Comparison of ENCODE assay signal across 26 cellular contexts in the genomic region with DNA sequence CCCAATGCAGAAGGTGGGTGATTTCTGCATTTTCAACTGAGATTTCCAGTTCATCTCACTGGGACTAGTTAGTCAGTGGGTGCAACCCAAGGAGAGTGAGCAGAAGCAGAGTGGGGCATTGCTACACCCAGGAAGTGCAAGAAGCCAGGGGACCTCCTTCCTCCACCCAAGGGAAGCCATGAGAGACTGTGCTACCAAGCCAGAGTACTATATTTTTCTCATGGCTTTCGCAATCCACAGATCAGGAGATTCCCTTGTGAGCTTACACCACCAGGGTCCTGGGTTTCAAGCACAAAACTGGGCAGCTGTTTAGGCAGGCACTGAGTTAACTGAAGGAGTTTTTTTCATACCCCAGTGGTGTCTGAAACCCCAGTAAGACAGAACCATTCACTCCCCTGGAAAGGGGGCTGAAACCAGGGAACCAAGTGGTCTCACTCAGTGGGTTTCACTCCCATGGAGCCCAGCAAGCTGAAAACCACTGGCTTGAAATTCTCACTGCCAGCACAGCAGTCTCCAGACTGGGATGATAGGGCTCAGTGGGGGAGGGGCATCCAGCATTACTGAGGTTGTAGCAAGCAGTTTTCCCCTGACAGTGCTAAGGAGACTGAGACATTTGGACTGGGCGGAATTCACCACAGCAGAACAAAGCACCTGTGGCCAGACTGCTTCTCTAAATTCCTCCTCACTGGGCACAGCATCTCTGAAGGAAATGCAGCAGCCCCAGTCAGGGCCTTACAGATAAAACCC.
DNase-seq lines count a peak whose midpoint lies in the region; ATAC-seq, FAIRE-seq and TF ChIP-seq lines count a peak whose summit lies in the region.
"Had no signal": no experiment of that assay in that cellular context is flagged by ENCODE, and none has a peak within 500 bp of the region (broad histone marks: within the 10 kb centered on the region; RNA-seq: fewer than 3 reads in every experiment).

No MANE protein-coding gene starts in this region.

- H4K91ac ChIP-seq in H1 (replicated peaks; ENCODE audit: insufficient read length, low read length) (no peak overlapping the region), trophoblast cell (ENCODE audit: low read depth, low read length) (no peak overlapping the region)

- no peak overlapping the region for H3K27ac ChIP-seq in GM23338 (ENCODE audit: low read depth)
- no peak overlapping the region; the same call in 1 of the 2 replicates for H3K27ac ChIP-seq in H1 (ENCODE audit: low read depth, low read length)
- H3K27ac ChIP-seq in neural progenitor cell, result no peak overlapping the region
- no peak overlapping the region for H3K27ac ChIP-seq in trophoblast cell (ENCODE audit: low read depth, low read length)
- H3K27ac ChIP-seq: HL-60, SJCRH30 had no signal

- H2AK5ac ChIP-seq in H1 (ENCODE audit: low read depth, low read length) (no peak overlapping the region), trophoblast cell (ENCODE audit: low read length) (no peak overlapping the region)

- no peak overlapping the region for H3K18ac ChIP-seq in H1 (ENCODE audit: extremely low read depth, low read length)
- no peak overlapping the region for H3K18ac ChIP-seq in trophoblast cell (ENCODE audit: low read length)

- H2BK15ac ChIP-seq in H1 (ENCODE audit: low read length), result no peak overlapping the region

- H3K4me1 Mint-ChIP-seq in GM23338 (no peaks in the 10 kb centered on the region), neural progenitor cell (no peaks in the 10 kb centered on the region)
- H3K4me1 Mint-ChIP-seq: B cell had no signal

- H4K20me1 ChIP-seq in GM23338 (replicated peaks; ENCODE audit: insufficient read depth), result no peaks in the 10 kb centered on the region
- no peaks in the 10 kb centered on the region for H4K20me1 ChIP-seq in H1 (replicated peaks in 1 of 2; ENCODE audit: control insufficient read depth in 1 of 2, insufficient read depth in 2 of 2, low read length in 2 of 2)
- H4K20me1 ChIP-seq in neural progenitor cell (ENCODE audit: low read depth), result no peaks in the 10 kb centered on the region

- CTCF ChIA-PET in H1 (lab: Charles Lee; ENCODE audit: partially characterized antibody), result interaction anchor here (0.7 kb wide), 1 partner anchor 9 kb away, joined by 3 read pairs; no protein-coding TSS in a partner anchor

- peak overlapping the region; percentile 63; the same call in 1 of the 2 replicates for H2AFZ ChIP-seq in GM23338
- peak overlapping the region; percentile 87 for H2AFZ ChIP-seq in H1 (ENCODE audit: low read length)
- peak overlapping the region; percentile 88 for H2AFZ ChIP-seq in neural progenitor cell (replicated peaks)
- H2AFZ ChIP-seq in trophoblast cell (ENCODE audit: insufficient read depth, low read length, poor library complexity), result no peak overlapping the region

- no peak for TF ChIP-seq EP300 in H1 (IDR thresholded peaks at IDR 0.05; ENCODE audit: borderline replicate concordance in 1 of 2, low read depth in 2 of 2, low read length in 2 of 2)

- H3K9me2 ChIP-seq in GM23338 (ENCODE audit: insufficient read depth), result peaks cover 5% of the 10 kb centered on the region; the same call in 1 of the 2 replicates

- no peak for ATAC-seq in GM23338
- ATAC-seq: HepG2, K562, Panc1 had no signal

- no peak overlapping the region for H4K12ac ChIP-seq in trophoblast cell (ENCODE audit: low read depth, low read length)

- H3K27me3 Mint-ChIP-seq in GM23338 (ENCODE audit: insufficient read depth, low read depth, poor library complexity) (no peaks in the 10 kb centered on the region), neural progenitor cell (ENCODE audit: insufficient read depth, low read depth) (peaks cover 3% of the 10 kb centered on the region)
- H3K27me3 Mint-ChIP-seq: B cell had no signal

- H3K9me3 ChIP-seq in H1 (ENCODE audit: insufficient read depth in 2 of 2, low read depth in 1 of 2, low read length in 1 of 2) (no peaks in the 10 kb centered on the region), neural progenitor cell (ENCODE audit: low read depth) (no peaks in the 10 kb centered on the region), trophoblast cell (ENCODE audit: insufficient read depth, low read depth, low read length) (no peaks in the 10 kb centered on the region)
- H3K9me3 ChIP-seq: SJCRH30 had no signal

- no peak for TF ChIP-seq RAD21 in H1 (IDR thresholded peaks at IDR 0.05 in 1 of 2, conservative IDR thresholded peaks at IDR 0.05 in 1 of 2; ENCODE audit: low read depth in 2 of 2, low read length in 2 of 2)

- H3K36me3 ChIP-seq in GM23338 (ENCODE audit: insufficient read depth) (no peaks in the 10 kb centered on the region), H1 (ENCODE audit: control insufficient read depth in 2 of 4, insufficient read depth in 4 of 4, low read length in 3 of 4) (no peaks in the 10 kb centered on the region), neural progenitor cell (no peaks in the 10 kb centered on the region), trophoblast cell (ENCODE audit: control insufficient read depth in 1 of 2, insufficient read depth in 2 of 2, low read length in 2 of 2) (no peaks in the 10 kb centered on the region)
- H3K36me3 ChIP-seq: SJCRH30 had no signal

- H3F3A ChIP-seq in GM23338 (replicated peaks; ENCODE audit: low read depth) (no peaks in the 10 kb centered on the region), neural progenitor cell (ENCODE audit: low read depth) (no peaks in the 10 kb centered on the region)

- no peaks in the 10 kb centered on the region for H3K23me2 ChIP-seq in H1 (ENCODE audit: low read depth, low read length)

- H3K27me3 ChIP-seq in GM23338 (ENCODE audit: insufficient read depth) (no peaks in the 10 kb centered on the region), H1 (replicated peaks in 1 of 4; ENCODE audit: control insufficient read depth in 3 of 4, extremely low read depth in 1 of 4, insufficient read depth in 3 of 4, low read length in 3 of 4) (no peaks in the 10 kb centered on the region), neural progenitor cell (no peaks in the 10 kb centered on the region), trophoblast cell (ENCODE audit: insufficient read depth, low read length) (no peaks in the 10 kb centered on the region)
- H3K27me3 ChIP-seq: SJCRH30 had no signal

- H3K9ac ChIP-seq in H1 (replicated peaks in 1 of 4; ENCODE audit: extremely low read depth in 1 of 4, low read depth in 3 of 4, low read length in 3 of 4) (no peak overlapping the region), neural progenitor cell (no peak overlapping the region), trophoblast cell (ENCODE audit: low read length) (no peak overlapping the region)

- H2BK120ac ChIP-seq in H1 (replicated peaks; ENCODE audit: low read depth, low read length) (no peak overlapping the region), trophoblast cell (ENCODE audit: insufficient read depth, low read length, poor library complexity) (no peak overlapping the region)

- H3K36me3 Mint-ChIP-seq in GM23338 (ENCODE audit: low read depth) (peaks cover 8% of the 10 kb centered on the region), neural progenitor cell (no peaks in the 10 kb centered on the region)

- H2BK12ac ChIP-seq in H1 (ENCODE audit: low read depth, low read length), result no peak overlapping the region
- H2BK12ac ChIP-seq in trophoblast cell (ENCODE audit: low read length), result no peak overlapping the region

- POLR2A ChIA-PET in H1 (lab: Charles Lee; ENCODE audit: partially characterized antibody), result no interaction called here

- no peak overlapping the region for H3K4me2 ChIP-seq in GM23338
- H3K4me2 ChIP-seq in H1 (ENCODE audit: insufficient read depth in 1 of 2, low read depth in 2 of 2, low read length in 2 of 2), result no peak overlapping the region
- H3K4me2 ChIP-seq in neural progenitor cell, result no peak overlapping the region
- no peak overlapping the region for H3K4me2 ChIP-seq in trophoblast cell (ENCODE audit: low read length)

- H2BK20ac ChIP-seq in H1 (ENCODE audit: low read length), result no peak overlapping the region

- 93% methylated on average over 2 of the region's 2 CpGs; no CpG with 5 or more reads in 1 of the 2 experiments for WGBS in H1 (ENCODE audit: extremely low coverage in 1 of 2, insufficient coverage in 1 of 2, insufficient read length in 1 of 2, insufficient replicate concordance in 2 of 2, low coverage in 1 of 2, low lambda C conversion rate in 2 of 2, missing lambda C conversion rate in 1 of 2), 2 experiments
- WGBS in trophoblast cell (ENCODE audit: extremely low coverage, insufficient coverage, insufficient read length), result no CpG with 5 or more reads among the region's 2 CpGs

- H3K79me1 ChIP-seq in H1 (ENCODE audit: low read depth, low read length), result no peaks in the 10 kb centered on the region
- H3K79me1 ChIP-seq in trophoblast cell (ENCODE audit: low read length), result no peaks in the 10 kb centered on the region

- H3K56ac ChIP-seq in H1 (replicated peaks; ENCODE audit: insufficient read length, low read depth, low read length), result no peak overlapping the region

- TF ChIP-seq POLR2A in H1 (IDR thresholded peaks at IDR 0.05; ENCODE audit: control extremely low read depth in 1 of 2, low read depth in 2 of 2, low read length in 2 of 2), result no peak

- TF ChIP-seq CTCF in GM23338 (conservative IDR thresholded peaks at IDR 0.05; ENCODE audit: low read depth in 2 of 2), result no peak
- TF ChIP-seq CTCF in H1 (IDR thresholded peaks at IDR 0.05; ENCODE audit: control extremely low read depth in 1 of 3, insufficient read depth in 1 of 3, low read depth in 1 of 3, low read length in 3 of 3), result no peak
- TF ChIP-seq CTCF in neural progenitor cell (IDR thresholded peaks at IDR 0.05), result no peak

- H3K4ac ChIP-seq in H1 (replicated peaks; ENCODE audit: insufficient read length, low read depth, low read length), result no peak overlapping the region
- H3K4ac ChIP-seq in trophoblast cell (ENCODE audit: low read depth, low read length), result no peak overlapping the region

- no peak overlapping the region for H3K4me3 Mint-ChIP-seq in GM23338
- no peak overlapping the region for H3K4me3 Mint-ChIP-seq in neural progenitor cell
- H3K4me3 Mint-ChIP-seq: B cell had no signal

- H3K14ac ChIP-seq in H1 (ENCODE audit: insufficient read length) (no peak overlapping the region), trophoblast cell (ENCODE audit: low read length) (no peak overlapping the region)

- no peak for FAIRE-seq in H1 (lab: Jason Lieb, UNC)
- FAIRE-seq: A204.1, D721Med, GM18507, HepG2, K562 had no signal

- H3K4me1 ChIP-seq in GM23338 (ENCODE audit: insufficient read depth) (no peaks in the 10 kb centered on the region), H1 (replicated peaks in 1 of 4; ENCODE audit: control insufficient read depth in 3 of 4, insufficient read depth in 4 of 4, low read length in 3 of 4) (peaks cover 0 to 1% (median 0%) of the 10 kb centered on the region in 4 experiments; a peak in 2 of 7 replicates), neural progenitor cell (no peaks in the 10 kb centered on the region), trophoblast cell (ENCODE audit: control insufficient read depth in 1 of 2, insufficient read depth in 2 of 2, low read length in 2 of 2) (no peaks in the 10 kb centered on the region)
- H3K4me1 ChIP-seq: SJCRH30 had no signal

- H3K9me3 Mint-ChIP-seq in GM23338 (peaks cover 26% of the 10 kb centered on the region), neural progenitor cell (peaks cover 10% of the 10 kb centered on the region)

- H4K8ac ChIP-seq in H1 (ENCODE audit: extremely low read depth, insufficient read depth, low read length) (no peak overlapping the region), trophoblast cell (ENCODE audit: low read depth, low read length) (no peak overlapping the region)

- no peak overlapping the region for H4K5ac ChIP-seq in H1 (ENCODE audit: insufficient read length, low read depth, low read length)

- H3K27ac Mint-ChIP-seq in GM23338, result no peak overlapping the region
- H3K27ac Mint-ChIP-seq in neural progenitor cell, result no peak overlapping the region
- H3K27ac Mint-ChIP-seq: B cell had no signal

- DNase-seq in GM23338 (ENCODE audit: low spot score), result peak; percentile 23
- DNase-seq in SKM-1 treated with dmso at 0.1 percent for 144 hours (lab: John Stamatoyannopoulos, UW; ENCODE audit: unreplicated experiment), result peak; percentile 77
- peak in 1 of 2 experiments; percentile 38 for DNase-seq in H1 (ENCODE audit: low read depth in 1 of 2, low spot score in 2 of 2)
- DNase-seq in neural progenitor cell (ENCODE audit: low spot score), result peak; percentile 30
- no peak for DNase-seq in NCI-H2227 treated with DMSO at 0.1 percent for 48 hours (lab: John Stamatoyannopoulos, UW)
- DNase-seq in trophoblast cell, result no peak
- no peak for DNase-seq in NK-92 (lab: John Stamatoyannopoulos, UW; ENCODE audit: unreplicated experiment)
- DNase-seq: DMS53; GDM1; H7; MM.1S; NCI-H1092 treated with DMSO at 0.1 percent for 48 hours; NCI-H1436 treated with DMSO at 0.1 percent for 48 hours; NCI-H1930; NCI-H510A treated with DMSO at 0.1 percent for 48 hours; NCI-H748 treated with DMSO at 0.1 percent for 48 hours; NK-92 treated with Interleukin-12 subunit alpha and Interleukin-12 subunit beta, amount 100 ng/mL, for 24 hours; SJCRH30 had no signal

- H2BK5ac ChIP-seq in H1 (ENCODE audit: low read depth, low read length) (no peak overlapping the region), trophoblast cell (ENCODE audit: low read depth, low read length, poor library complexity) (no peak overlapping the region)

- no peak overlapping the region for H3K4me3 ChIP-seq in GM23338
- no peak overlapping the region for H3K4me3 ChIP-seq in H1 (ENCODE audit: extremely low read depth in 1 of 4, insufficient read depth in 2 of 4, low read depth in 3 of 4, low read length in 4 of 4)
- H3K4me3 ChIP-seq in neural progenitor cell, result no peak overlapping the region
- no peak overlapping the region for H3K4me3 ChIP-seq in trophoblast cell (ENCODE audit: low read depth, low read length)
- H3K4me3 ChIP-seq: K562, SJCRH30 had no signal

- H3K79me2 ChIP-seq in GM23338 (replicated peaks; ENCODE audit: insufficient read depth) (no peaks in the 10 kb centered on the region), H1 (ENCODE audit: control insufficient read depth in 1 of 2, insufficient read depth in 2 of 2, low read length in 2 of 2) (no peaks in the 10 kb centered on the region), neural progenitor cell (ENCODE audit: low read depth) (no peaks in the 10 kb centered on the region), trophoblast cell (ENCODE audit: control insufficient read depth, insufficient read depth, low read length, poor library complexity) (no peaks in the 10 kb centered on the region)

- H3K23ac ChIP-seq in H1 (ENCODE audit: insufficient read length) (no peak overlapping the region), trophoblast cell (ENCODE audit: low read length) (no peak overlapping the region)

Comparison
In these comparisons a context has a peak if more than half of its experiments do, and no peak if none do; other contexts are left out.
1. DNase-seq: peak in GM23338 (single experiment), SKM-1 treated with dmso at 0.1 percent for 144 hours (single experiment) and neural progenitor cell (single experiment); none in NCI-H2227 treated with DMSO at 0.1 percent for 48 hours (single experiment), trophoblast cell (0 of 2) and NK-92 (single experiment).